1 cellular context compared by ENCODE assay signal in genomic region chr5:34944044-34944443, GRCh38.
TF ChIP-seq lines count a peak whose summit lies in the region.

No MANE protein-coding gene starts in this region.

TF ChIP-seq in GM23338, 12 proteins besides CTCF, POLR2A, EP300 and RAD21 (continued from another document):
- TF ChIP-seq ZNF114 (CRISPR knock-in tag; IDR thresholded peaks at IDR 0.05) = no peak
- no peak for TF ChIP-seq ETS1 (IDR thresholded peaks at IDR 0.05)
- no peak for TF ChIP-seq STAT1 (IDR thresholded peaks at IDR 0.05; ENCODE audit: unreplicated experiment)
- no peak for TF ChIP-seq JUNB (IDR thresholded peaks at IDR 0.05; ENCODE audit: unreplicated experiment)
- no peak for TF ChIP-seq REST (IDR thresholded peaks at IDR 0.05; ENCODE audit: unreplicated experiment)
- TF ChIP-seq NANOG (IDR thresholded peaks at IDR 0.05; ENCODE audit: borderline replicate concordance) = no peak
- no peak for TF ChIP-seq EZH2phosphoT487 (IDR thresholded peaks at IDR 0.05; ENCODE audit: unreplicated experiment)
- no peak for TF ChIP-seq ZNF462 (CRISPR knock-in tag; IDR thresholded peaks at IDR 0.05)
- no peak for TF ChIP-seq EZH2 (IDR thresholded peaks at IDR 0.05; ENCODE audit: low read depth, unreplicated experiment)
TF ChIP-seq in GM23338: peak in this region for 0.
